Comparison of ENCODE assay signal across 8 cellular contexts in the genomic region with DNA sequence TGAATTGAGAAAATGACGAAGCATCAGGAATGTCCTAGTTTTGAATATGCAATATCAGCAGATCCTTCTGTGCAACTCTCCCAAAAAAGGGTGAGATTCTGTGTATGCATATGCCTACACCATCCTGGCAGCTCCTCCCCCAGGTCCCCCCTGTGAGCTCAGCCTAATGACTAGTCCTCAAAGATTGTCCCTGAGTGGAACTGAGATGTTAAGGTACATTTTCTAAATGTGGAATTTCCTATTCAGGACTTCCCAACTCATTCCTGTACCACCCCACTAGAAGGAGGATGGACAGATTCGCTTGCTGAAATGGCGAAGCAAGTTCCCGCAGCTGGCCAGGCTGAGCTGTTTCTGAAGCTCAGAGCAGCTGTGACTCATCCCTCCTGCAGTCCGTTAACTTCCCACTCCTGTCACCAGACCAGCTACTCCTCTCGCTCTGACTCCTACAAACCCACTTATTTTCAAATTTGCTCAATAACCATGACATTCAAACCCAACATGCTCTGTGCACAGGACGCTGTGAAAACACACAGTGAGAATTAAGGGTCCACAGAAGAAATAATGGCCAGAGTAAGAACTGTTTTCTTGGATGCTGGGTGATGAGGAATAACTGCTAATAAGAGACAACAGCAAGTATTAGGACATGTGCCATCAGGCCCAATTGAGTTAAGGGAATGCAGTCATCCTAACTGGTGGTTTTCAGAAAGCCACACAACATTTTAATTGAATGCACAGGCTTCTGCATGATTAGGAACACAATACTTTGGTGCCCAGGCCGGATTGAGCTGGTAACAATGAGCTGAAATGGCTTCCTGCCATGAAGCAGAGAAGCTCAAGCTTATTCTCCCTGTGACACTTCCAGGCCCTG. TPM values are rescaled to one million over a fixed set of nuclear protein-coding genes. Genes with fewer than 3 reads are reported as not detected.
DNase-seq lines count a peak whose midpoint lies in the region; ATAC-seq and TF ChIP-seq lines count a peak whose summit lies in the region.

No MANE protein-coding gene starts in this region.

- 0 out of 2 replicates have a peak overlapping the region, but pooled peaks have one; percentile 59 for H3K14ac ChIP-seq in IMR-90 (replicated peaks; ENCODE audit: low read depth, low read length)

- H3K9ac ChIP-seq in IMR-90 (ENCODE audit: low read depth, low read length): peak overlapping the region; percentile 45

- no peaks in the 10 kb centered on the region for H3K79me1 ChIP-seq in IMR-90 (ENCODE audit: low read depth in 1 of 2, low read length in 2 of 2)

- DNase-seq in ELR (ENCODE audit: low read depth): peak; percentile 87
- peak; percentile 95 for DNase-seq in IMR-90
- peak; percentile 76 to 85 for DNase-seq in activated T-cell treated with anti-CD3 and anti-CD28 coated beads, Interleukin-2, amount 50 U/mL, for 48 hours
- peak; percentile 18 to 88 (median 60) for DNase-seq in head of caudate nucleus
- DNase-seq in retina: peak; percentile 52
- DNase-seq in WTC11 (ENCODE audit: low spot score): no peak
- no peak for DNase-seq in NCI-H1048 (lab: John Stamatoyannopoulos, UW)

- CTCF ChIA-PET in IMR-90 (lab: Yijun Ruan, JAX): interaction anchor here (0.9 to 1.1 kb wide), 2 partner anchors 250 to 253 kb away, joined by 3 read pairs; no protein-coding TSS in a partner anchor
- CTCF ChIA-PET in WTC11 (lab: Charles Lee): interaction anchor here (0.9 to 1.7 kb wide), 2 partner anchors 10 to 251 kb away, joined by 3 to 6 read pairs; no protein-coding TSS in a partner anchor

- WGBS in IMR-90 (ENCODE audit: extremely low coverage in 2 of 2, insufficient read length in 1 of 2), 2 experiments: 20% methylated on average over 1 of the region's 8 CpGs; no CpG with 5 or more reads in 1 of the 2 experiments

- intact Hi-C loops in IMR-90 (cut with micrococcal nuclease): no loop called here
- intact Hi-C loops in head of caudate nucleus (cut with DNase I): no loop called here

- H2AK9ac ChIP-seq in IMR-90 (replicated peaks; ENCODE audit: low read depth, low read length, poor library complexity): no peak overlapping the region

- H3K27me3 ChIP-seq in IMR-90 (ENCODE audit: control insufficient read depth, insufficient read depth, low read length): no peaks in the 10 kb centered on the region

- H3K4me2 ChIP-seq in IMR-90 (ENCODE audit: low read depth, low read length): peak overlapping the region; percentile 96

- H3K9me3 Mint-ChIP-seq in WTC11: peaks cover 29% of the 10 kb centered on the region

- peak overlapping the region; percentile 72 for H3K27ac ChIP-seq in IMR-90 (ENCODE audit: insufficient read depth, low read length)

- POLR2A ChIA-PET in IMR-90 (lab: Charles Lee; ENCODE audit: unreplicated experiment) (interaction anchor here (0.6 to 0.7 kb wide), 2 partner anchors 40 to 109 kb away, joined by 3 read pairs; no protein-coding TSS in a partner anchor), WTC11 (lab: Charles Lee) (no interaction called here)

- TF ChIP-seq RAD21 in IMR-90 (IDR thresholded peaks at IDR 0.05; ENCODE audit: low read length): no peak; the same call in 1 of the 2 replicates

- in situ Hi-C loops in IMR-90 (cut with MboI; ENCODE audit: low sequenced_read_pairs): no loop called here

- H3K4me3 ChIP-seq in IMR-90 (ENCODE audit: insufficient read depth, low read depth, low read length): peak overlapping the region; percentile 41

- TF ChIP-seq CTCF in IMR-90 (conservative IDR thresholded peaks at IDR 0.05; ENCODE audit: low read depth, low read length): no peak
- no peak for TF ChIP-seq CTCF in WTC11 (IDR thresholded peaks at IDR 0.05)

- peak overlapping the region; percentile 52 for H4K91ac ChIP-seq in IMR-90 (ENCODE audit: insufficient read depth, low read depth, low read length)

- peaks cover 21% of the 10 kb centered on the region for H3K4me1 Mint-ChIP-seq in WTC11

- peak overlapping the region; percentile 7; the same call in 1 of the 2 replicates for H3K4ac ChIP-seq in IMR-90 (ENCODE audit: low read depth, low read length)

- H3K18ac ChIP-seq in IMR-90 (ENCODE audit: low read depth, low read length): peak overlapping the region; percentile 20

- dilution Hi-C loops in IMR-90 (cut with HindIII; ENCODE audit: low sequenced_read_pairs, unreplicated experiment): no loop called here

- ATAC-seq in GM21528 (IDR thresholded peaks at IDR 0.05; ENCODE audit: low FRiP score, unreplicated experiment) (peak; percentile 97), IMR-90 (ENCODE audit: low read depth) (peak; percentile 98), WTC11 (no peak)

- BruUV-seq in IMR-90 (replicated peaks; lab: Mats Ljungman, UMichigan): no TSS peak

- H3K36me3 ChIP-seq in IMR-90 (ENCODE audit: control insufficient read depth, insufficient read depth, low read length): no peaks in the 10 kb centered on the region

- H3K27ac Mint-ChIP-seq in WTC11: no peak overlapping the region

- H3K27me3 Mint-ChIP-seq in WTC11 (ENCODE audit: low read depth): peaks cover 5% of the 10 kb centered on the region; the same call in 1 of the 2 replicates

- H2AK5ac ChIP-seq in IMR-90 (ENCODE audit: low read depth, low read length): no peak overlapping the region

- no peaks in the 10 kb centered on the region for H4K20me1 ChIP-seq in IMR-90 (ENCODE audit: insufficient read depth, low read length)

- peak overlapping the region; percentile 60 for H2BK20ac ChIP-seq in IMR-90 (ENCODE audit: low read depth, low read length)

- H2BK120ac ChIP-seq in IMR-90 (ENCODE audit: low read depth, low read length): peak overlapping the region; percentile 62

- no peak overlapping the region for H2BK15ac ChIP-seq in IMR-90 (ENCODE audit: low read depth, low read length)

- H4K5ac ChIP-seq in IMR-90 (ENCODE audit: low read depth, low read length): 0 out of 2 replicates have a peak overlapping the region, but pooled peaks have one; percentile 13

- H3K4me1 ChIP-seq in IMR-90 (ENCODE audit: control insufficient read depth, insufficient read depth, low read length): peaks cover 12% of the 10 kb centered on the region

- peaks cover 15% of the 10 kb centered on the region for H3K36me3 Mint-ChIP-seq in WTC11

- H3K9me3 ChIP-seq in IMR-90 (ENCODE audit: control insufficient read depth, insufficient read depth, low read length): peaks cover 4% of the 10 kb centered on the region; the same call in 1 of the 2 replicates

- TF ChIP-seq POLR2A in IMR-90 (IDR thresholded peaks at IDR 0.05; ENCODE audit: low read depth, low read length): no peak

- H3K4me3 Mint-ChIP-seq in WTC11: no peak overlapping the region

- H3K9me1 ChIP-seq in IMR-90 (ENCODE audit: insufficient read depth, low read length): peaks cover 4% of the 10 kb centered on the region; the same call in 1 of the 2 replicates

- peak overlapping the region; percentile 64 for H2BK5ac ChIP-seq in IMR-90 (ENCODE audit: low read depth, low read length, poor library complexity, severe bottlenecking)

- peak overlapping the region; percentile 0 to 63; a peak in 3 of 4 replicates for H4K8ac ChIP-seq in IMR-90 (ENCODE audit: low read depth in 2 of 2, low read length in 2 of 2)

- H2AFZ ChIP-seq in IMR-90 (replicated peaks; ENCODE audit: low read length, poor library complexity): peak overlapping the region; percentile 77

- 0 out of 2 replicates have a peak overlapping the region, but pooled peaks have one; percentile 47 for H3K56ac ChIP-seq in IMR-90 (ENCODE audit: extremely low read depth, insufficient read depth, low read length)

- peak overlapping the region; percentile 44; the same call in 1 of the 2 replicates for H3K23ac ChIP-seq in IMR-90 (ENCODE audit: low read depth, low read length)

TF ChIP-seq in IMR-90, 13 proteins besides CTCF, POLR2A, EP300 and RAD21 (continues in another document):
- TF ChIP-seq NFE2L2 (IDR thresholded peaks at IDR 0.05; ENCODE audit: low read depth, low read length) (peak; percentile 2; the same call in 1 of the 2 replicates), MXI1 (IDR thresholded peaks at IDR 0.05; ENCODE audit: borderline replicate concordance, low read depth, low read length) (0 out of 2 replicates have a peak, but pooled peaks have one; percentile 9), SMC3 (IDR thresholded peaks at IDR 0.05; ENCODE audit: low read depth, low read length) (no peak), BHLHE40 (IDR thresholded peaks at IDR 0.05; ENCODE audit: low read depth, low read length) (peak; percentile 70)
- TF ChIP-seq, protein P1, sequence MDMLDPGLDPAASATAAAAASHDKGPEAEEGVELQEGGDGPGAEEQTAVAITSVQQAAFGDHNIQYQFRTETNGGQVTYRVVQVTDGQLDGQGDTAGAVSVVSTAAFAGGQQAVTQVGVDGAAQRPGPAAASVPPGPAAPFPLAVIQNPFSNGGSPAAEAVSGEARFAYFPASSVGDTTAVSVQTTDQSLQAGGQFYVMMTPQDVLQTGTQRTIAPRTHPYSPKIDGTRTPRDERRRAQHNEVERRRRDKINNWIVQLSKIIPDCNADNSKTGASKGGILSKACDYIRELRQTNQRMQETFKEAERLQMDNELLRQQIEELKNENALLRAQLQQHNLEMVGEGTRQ (IDR thresholded peaks at IDR 0.05; ENCODE audit: low read depth, low read length): no peak

TF ChIP-seq in WTC11, 78 proteins besides CTCF, POLR2A, EP300 and RAD21 (continues in another document):
- TF ChIP-seq, protein P2, sequence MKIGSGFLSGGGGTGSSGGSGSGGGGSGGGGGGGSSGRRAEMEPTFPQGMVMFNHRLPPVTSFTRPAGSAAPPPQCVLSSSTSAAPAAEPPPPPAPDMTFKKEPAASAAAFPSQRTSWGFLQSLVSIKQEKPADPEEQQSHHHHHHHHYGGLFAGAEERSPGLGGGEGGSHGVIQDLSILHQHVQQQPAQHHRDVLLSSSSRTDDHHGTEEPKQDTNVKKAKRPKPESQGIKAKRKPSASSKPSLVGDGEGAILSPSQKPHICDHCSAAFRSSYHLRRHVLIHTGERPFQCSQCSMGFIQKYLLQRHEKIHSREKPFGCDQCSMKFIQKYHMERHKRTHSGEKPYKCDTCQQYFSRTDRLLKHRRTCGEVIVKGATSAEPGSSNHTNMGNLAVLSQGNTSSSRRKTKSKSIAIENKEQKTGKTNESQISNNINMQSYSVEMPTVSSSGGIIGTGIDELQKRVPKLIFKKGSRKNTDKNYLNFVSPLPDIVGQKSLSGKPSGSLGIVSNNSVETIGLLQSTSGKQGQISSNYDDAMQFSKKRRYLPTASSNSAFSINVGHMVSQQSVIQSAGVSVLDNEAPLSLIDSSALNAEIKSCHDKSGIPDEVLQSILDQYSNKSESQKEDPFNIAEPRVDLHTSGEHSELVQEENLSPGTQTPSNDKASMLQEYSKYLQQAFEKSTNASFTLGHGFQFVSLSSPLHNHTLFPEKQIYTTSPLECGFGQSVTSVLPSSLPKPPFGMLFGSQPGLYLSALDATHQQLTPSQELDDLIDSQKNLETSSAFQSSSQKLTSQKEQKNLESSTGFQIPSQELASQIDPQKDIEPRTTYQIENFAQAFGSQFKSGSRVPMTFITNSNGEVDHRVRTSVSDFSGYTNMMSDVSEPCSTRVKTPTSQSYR (CRISPR knock-in tag; IDR thresholded peaks at IDR 0.05): no peak
- no peak for TF ChIP-seq SMAD4 (CRISPR knock-in tag; IDR thresholded peaks at IDR 0.05)

RNA-seq across cellular contexts. Expression of a gene that starts 40.0 kb away (rescaled TPM):
- total RNA-seq in IMR-90 (2012; rRNA removed) (20.3 and 21.9 TPM in 2 replicates), WTC11 (2021) (9.3 to 11.8 TPM (median 11.3 TPM) in 3 replicates)
- polyA plus RNA-seq in IMR-90 (2012; rRNA removed): 16.5 and 20.6 TPM in 2 replicates
- 9.5 and 12.3 TPM in 2 replicates for polyA plus RNA-seq in IMR-90 (2012; cell fraction: cytosol; rRNA removed)
- polyA plus RNA-seq in IMR-90 (2012; cell fraction: nucleus; rRNA removed; ENCODE audit: low replicate concordance): 9.2 and 22.4 TPM in 2 replicates

Comparison
In these comparisons a context has a peak if more than half of its experiments do, and no peak if none do; other contexts are left out.
1. DNase-seq: peak in ELR (single experiment), IMR-90 (single experiment), activated T-cell treated with anti-CD3 and anti-CD28 coated beads, Interleukin-2, amount 50 U/mL, for 48 hours (2 of 2), head of caudate nucleus (42 of 42) and retina (single experiment); none in WTC11 (single experiment) and NCI-H1048 (single experiment).